26 cellular contexts compared by ENCODE assay signal in genomic region chr17:535165-535564, GRCh38.
DNase-seq lines count a peak whose midpoint lies in the region; ATAC-seq and TF ChIP-seq lines count a peak whose summit lies in the region.
"Had no signal": no experiment of that assay in that cellular context is flagged by ENCODE, and none has a peak within 500 bp of the region (broad histone marks: within the 10 kb centered on the region; RNA-seq: fewer than 3 reads in every experiment).

No MANE protein-coding gene starts in this region.

- no peak overlapping the region for H3K14ac ChIP-seq in H9 (ENCODE audit: insufficient read depth, low read length)

- H2BK20ac ChIP-seq in H9 (ENCODE audit: low read depth, low read length, poor library complexity, severe bottlenecking): no peak overlapping the region

- no peak overlapping the region for H2AK5ac ChIP-seq in H9 (ENCODE audit: insufficient read length, low read length)

- H3K4ac ChIP-seq in H9 (ENCODE audit: low read depth, low read length): no peak overlapping the region

- H3K36me3 ChIP-seq in BLaER1: peaks cover 70% of the 10 kb centered on the region
- H3K36me3 ChIP-seq in neutrophil: no peaks in the 10 kb centered on the region

- intact Hi-C loops in dendritic cell treated with granulocyte-macrophage colony-stimulating factor and Interleukin-4, amounts not matched to agents 40 ng/mL and 50 ng/mL, for 4 days (cut with micrococcal nuclease): no loop called here

- H3K4me1 Mint-ChIP-seq in H9: peaks cover 13 to 17% of the 10 kb centered on the region in 2 experiments
- H3K4me1 Mint-ChIP-seq in dendritic cell treated with granulocyte-macrophage colony-stimulating factor and Interleukin-4, amounts not matched to agents 40 ng/mL and 50 ng/mL, for 4 days (ENCODE audit: low read depth): peaks cover 57% of the 10 kb centered on the region

- H3K79me1 ChIP-seq in H9 (ENCODE audit: insufficient read depth, low read depth, low read length, poor library complexity, severe bottlenecking): no peaks in the 10 kb centered on the region

- no peak overlapping the region for H4K5ac ChIP-seq in H9 (ENCODE audit: insufficient read length, low read depth, low read length)

- no peak overlapping the region for H4K8ac ChIP-seq in H9 (replicated peaks; ENCODE audit: insufficient read length, low read depth, low read length)

- H3K36me3 Mint-ChIP-seq in H9 (ENCODE audit: insufficient read depth in 1 of 3, low read depth in 3 of 3): peaks cover 6 to 40% (median 40%) of the 10 kb centered on the region in 3 experiments; a peak in 6 of 7 replicates
- H3K36me3 Mint-ChIP-seq in dendritic cell treated with granulocyte-macrophage colony-stimulating factor and Interleukin-4, amounts not matched to agents 40 ng/mL and 50 ng/mL, for 4 days (ENCODE audit: low read depth): peaks cover 84% of the 10 kb centered on the region

- no peak overlapping the region for H4K91ac ChIP-seq in H9 (ENCODE audit: insufficient read length, low read depth, low read length)

- H3K27me3 ChIP-seq in BLaER1: no peaks in the 10 kb centered on the region
- no peaks in the 10 kb centered on the region for H3K27me3 ChIP-seq in H9 (ENCODE audit: insufficient read depth, low read length)
- H3K27me3 ChIP-seq in neutrophil: no peaks in the 10 kb centered on the region

- no peaks in the 10 kb centered on the region for H3K9me3 ChIP-seq in BLaER1
- H3K9me3 ChIP-seq in H9 (ENCODE audit: control insufficient read depth, low read depth, low read length): no peaks in the 10 kb centered on the region
- H3K9me3 ChIP-seq in neutrophil: no peaks in the 10 kb centered on the region
- H3K9me3 ChIP-seq: HAP-1, mucosa of descending colon, psoas muscle had no signal

- no peaks in the 10 kb centered on the region for H4K20me1 ChIP-seq in BLaER1
- no peaks in the 10 kb centered on the region for H4K20me1 ChIP-seq in H9 (ENCODE audit: control insufficient read depth, insufficient read depth, insufficient read length)

- H3K79me2 ChIP-seq in H9 (ENCODE audit: insufficient read depth, low read length): no peaks in the 10 kb centered on the region

- no peak overlapping the region for H2BK15ac ChIP-seq in H9 (ENCODE audit: low read depth, low read length)

- peak overlapping the region; percentile 49 for H3K27ac ChIP-seq in BLaER1
- H3K27ac ChIP-seq in H9 (ENCODE audit: insufficient read length, low read depth, low read length): no peak overlapping the region
- peak overlapping the region; percentile 96 for H3K27ac ChIP-seq in neutrophil

- TF ChIP-seq CTCF in H9 (conservative IDR thresholded peaks at IDR 0.05) (no peak), neutrophil (IDR thresholded peaks at IDR 0.05) (no peak)

- H3K4me3 Mint-ChIP-seq in H9: no peak overlapping the region
- H3K4me3 Mint-ChIP-seq in dendritic cell treated with granulocyte-macrophage colony-stimulating factor and Interleukin-4, amounts not matched to agents 40 ng/mL and 50 ng/mL, for 4 days: no peak overlapping the region
- H3K4me3 Mint-ChIP-seq: brain; effector memory CD8-positive, alpha-beta T cell had no signal

- H3K4me3 ChIP-seq in BLaER1 (no peak overlapping the region), neutrophil (ENCODE audit: low read depth in 1 of 2, low read length in 1 of 2) (peak overlapping the region; percentile 56 to 57)
- H3K4me3 ChIP-seq: HAP-1, lung, mucosa of descending colon, psoas muscle had no signal

- H3K9ac ChIP-seq in BLaER1 (no peak overlapping the region), H9 (ENCODE audit: extremely low read depth, insufficient read length, low read length) (no peak overlapping the region)

- no peaks in the 10 kb centered on the region for H3K23me2 ChIP-seq in H9 (ENCODE audit: insufficient read length, low read depth, low read length, poor library complexity, severe bottlenecking)

- no peak overlapping the region for H2AFZ ChIP-seq in H9 (ENCODE audit: low read length)

- no peak for ATAC-seq in HG03439 (IDR thresholded peaks at IDR 0.05; ENCODE audit: unreplicated experiment)
- no peak for ATAC-seq in GM19328 (IDR thresholded peaks at IDR 0.05; ENCODE audit: unreplicated experiment)
- ATAC-seq: activated CD4-positive, CD25-positive, alpha-beta regulatory T cell treated with anti-CD3 and anti-CD28 coated beads, Interleukin-2, amount 50 U/mL, for 24 hours; effector memory CD8-positive, alpha-beta T cell; esophagus mucosa; mucosa of descending colon had no signal

- no peak overlapping the region for H3K56ac ChIP-seq in H9 (ENCODE audit: insufficient read length, low read depth, low read length)

- no peak overlapping the region for H3T11ph ChIP-seq in H9 (ENCODE audit: low read length)

- H3K4me1 ChIP-seq in BLaER1 (peaks cover 60% of the 10 kb centered on the region), H9 (ENCODE audit: insufficient read depth, low read length) (no peaks in the 10 kb centered on the region), neutrophil (ENCODE audit: control insufficient read depth in 1 of 2, insufficient read depth in 1 of 2, low read depth in 1 of 2, low read length in 1 of 2) (peaks cover 91 to 97% of the 10 kb centered on the region in 2 experiments)
- H3K4me1 ChIP-seq: HAP-1 had no signal

- H3K4me2 ChIP-seq in BLaER1: peak overlapping the region; percentile 54
- H3K4me2 ChIP-seq in H9 (ENCODE audit: insufficient read depth, insufficient read length, low read length): no peak overlapping the region

- H3K9me3 Mint-ChIP-seq in H9: no peaks in the 10 kb centered on the region
- no peaks in the 10 kb centered on the region for H3K9me3 Mint-ChIP-seq in dendritic cell treated with granulocyte-macrophage colony-stimulating factor and Interleukin-4, amounts not matched to agents 40 ng/mL and 50 ng/mL, for 4 days
- H3K9me3 Mint-ChIP-seq: brain; effector memory CD8-positive, alpha-beta T cell had no signal

- no CpG with 5 or more reads among the region's 11 CpGs for WGBS in H9 (ENCODE audit: extremely low coverage, insufficient read length, low lambda C conversion rate)

- no peak for DNase-seq in H9
- no peak for DNase-seq in NCI-H146 (lab: John Stamatoyannopoulos, UW)
- DNase-seq: ACHN; activated gamma-delta T cell; activated T-cell treated with anti-CD3 and anti-CD28 coated beads, Interleukin-2, amount 50 U/mL, for 1 hour; Calu3; effector memory CD8-positive, alpha-beta T cell; Kasumi-1; mucosa of descending colon; NCI-H1092; NCI-H2029 treated with DMSO at 0.1 percent for 48 hours; NCI-H226; NCI-H82; OCI-M1; psoas muscle; stimulated activated CD8-positive, alpha-beta memory T cell treated with anti-CD3 and anti-CD28 coated beads, Interleukin-4, amount 100 ng/mL, for 48 hours had no signal

- H2BK12ac ChIP-seq in H9 (ENCODE audit: insufficient read length, low read depth, low read length): no peak overlapping the region

- no peak overlapping the region for H3K18ac ChIP-seq in H9 (ENCODE audit: insufficient read length, low read depth, low read length)

- H3K27ac Mint-ChIP-seq in H9: peak overlapping the region; percentile 60 to 83 (median 79); a peak in 2 of 7 replicates
- H3K27ac Mint-ChIP-seq in dendritic cell treated with granulocyte-macrophage colony-stimulating factor and Interleukin-4, amounts not matched to agents 40 ng/mL and 50 ng/mL, for 4 days: peak overlapping the region; percentile 85
- H3K27ac Mint-ChIP-seq: effector memory CD8-positive, alpha-beta T cell had no signal

- no peaks in the 10 kb centered on the region for H3K27me3 Mint-ChIP-seq in H9 (ENCODE audit: low read depth)
- H3K27me3 Mint-ChIP-seq in dendritic cell treated with granulocyte-macrophage colony-stimulating factor and Interleukin-4, amounts not matched to agents 40 ng/mL and 50 ng/mL, for 4 days: no peaks in the 10 kb centered on the region
- H3K27me3 Mint-ChIP-seq: effector memory CD8-positive, alpha-beta T cell had no signal

- no peak overlapping the region for H2BK5ac ChIP-seq in H9 (ENCODE audit: insufficient read length, low read length)

- H2BK120ac ChIP-seq in H9 (ENCODE audit: low read depth, low read length, poor library complexity, severe bottlenecking): no peak overlapping the region

- no peak overlapping the region for H3K23ac ChIP-seq in H9 (ENCODE audit: insufficient read length, low read depth, low read length)
